ENCODE assay signal across 1 cellular context in the genomic region with DNA sequence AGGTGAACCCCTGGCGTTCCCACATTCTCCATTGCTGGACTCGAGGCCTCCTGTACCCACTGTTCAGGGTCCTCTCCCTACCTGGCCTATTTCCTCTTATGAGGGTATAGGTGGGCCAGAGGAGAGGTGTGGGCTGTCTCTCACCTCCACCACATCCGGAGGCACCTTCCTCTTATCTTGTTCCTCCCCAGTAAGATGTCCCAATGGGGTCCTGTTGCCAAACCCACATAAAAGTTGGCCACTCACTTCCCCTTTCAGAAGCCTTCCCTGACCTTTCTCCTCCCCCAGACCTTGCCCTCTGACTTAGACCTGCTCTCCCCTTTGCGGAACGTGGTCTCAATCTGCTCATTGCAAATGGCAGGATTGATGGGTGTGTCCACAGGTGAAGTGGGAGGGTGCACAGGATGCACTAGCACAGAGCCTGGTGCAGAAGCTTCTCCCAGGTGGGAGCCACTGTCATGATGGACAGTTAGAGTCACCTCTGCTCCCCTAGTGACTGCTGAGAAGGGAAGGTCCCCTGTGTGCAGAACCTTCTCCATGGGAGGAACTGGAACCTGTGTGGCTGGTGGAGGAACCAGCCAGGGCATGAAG.
TF ChIP-seq lines count a peak whose summit lies in the region.

No MANE protein-coding gene starts in this region.

TF ChIP-seq in WTC11, 78 proteins besides CTCF, POLR2A, EP300 and RAD21 (continued from another document):
- TF ChIP-seq OVOL2 (CRISPR knock-in tag; IDR thresholded peaks at IDR 0.05; ENCODE audit: borderline replicate concordance) (no peak), ZNF281 (CRISPR knock-in tag; IDR thresholded peaks at IDR 0.05) (no peak), ZNF121 (CRISPR knock-in tag; IDR thresholded peaks at IDR 0.05) (no peak), ZMAT4 (CRISPR knock-in tag; IDR thresholded peaks at IDR 0.05) (no peak), IRF2 (CRISPR knock-in tag; IDR thresholded peaks at IDR 0.05; ENCODE audit: borderline replicate concordance, low read depth) (no peak), NR1H2 (CRISPR knock-in tag; IDR thresholded peaks at IDR 0.05) (no peak), GTF2I (CRISPR knock-in tag; conservative IDR thresholded peaks at IDR 0.05) (no peak), NFATC4 (CRISPR knock-in tag; IDR thresholded peaks at IDR 0.05) (no peak), SMAD3 (CRISPR knock-in tag; IDR thresholded peaks at IDR 0.05; ENCODE audit: borderline replicate concordance) (no peak), ZNF232 (CRISPR knock-in tag; IDR thresholded peaks at IDR 0.05) (no peak), FOXJ3 (CRISPR knock-in tag; IDR thresholded peaks at IDR 0.05; ENCODE audit: borderline replicate concordance) (no peak)
- TF ChIP-seq, protein P1, sequence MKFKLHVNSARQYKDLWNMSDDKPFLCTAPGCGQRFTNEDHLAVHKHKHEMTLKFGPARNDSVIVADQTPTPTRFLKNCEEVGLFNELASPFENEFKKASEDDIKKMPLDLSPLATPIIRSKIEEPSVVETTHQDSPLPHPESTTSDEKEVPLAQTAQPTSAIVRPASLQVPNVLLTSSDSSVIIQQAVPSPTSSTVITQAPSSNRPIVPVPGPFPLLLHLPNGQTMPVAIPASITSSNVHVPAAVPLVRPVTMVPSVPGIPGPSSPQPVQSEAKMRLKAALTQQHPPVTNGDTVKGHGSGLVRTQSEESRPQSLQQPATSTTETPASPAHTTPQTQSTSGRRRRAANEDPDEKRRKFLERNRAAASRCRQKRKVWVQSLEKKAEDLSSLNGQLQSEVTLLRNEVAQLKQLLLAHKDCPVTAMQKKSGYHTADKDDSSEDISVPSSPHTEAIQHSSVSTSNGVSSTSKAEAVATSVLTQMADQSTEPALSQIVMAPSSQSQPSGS (CRISPR knock-in tag; IDR thresholded peaks at IDR 0.05; ENCODE audit: borderline replicate concordance, low read depth): no peak
TF ChIP-seq in WTC11: peak in this region for 0.
